ENCODE assay signal across 27 cellular contexts in genomic region chr14:97592341-97592980, GRCh38.
DNase-seq lines count a peak whose midpoint lies in the region; ATAC-seq, FAIRE-seq and TF ChIP-seq lines count a peak whose summit lies in the region.
"Had no signal": no experiment of that assay in that cellular context is flagged by ENCODE, and none has a peak within 500 bp of the region (broad histone marks: within the 10 kb centered on the region; RNA-seq: fewer than 3 reads in every experiment).

No MANE protein-coding gene starts in this region.

- no peaks in the 10 kb centered on the region for H3K27me3 ChIP-seq in GM12878 (replicated peaks in 1 of 2; ENCODE audit: control insufficient read depth in 2 of 2, insufficient read depth in 2 of 2, low read length in 1 of 2)
- H3K27me3 ChIP-seq: BLaER1, SJCRH30 had no signal

- POLR2A ChIA-PET in activated CD4-positive, alpha-beta memory T cell treated with anti-CD3 and anti-CD28 coated beads, Interleukin-2, amount 10 ng/mL, durations not matched to agents 7 days and 5 days (lab: Charles Lee): interaction anchor here (1.1 to 3.4 kb wide), 2 partner anchors 11 to 134 kb away, joined by 3 to 16 read pairs; no protein-coding TSS in a partner anchor
- POLR2A ChIA-PET in activated CD4-positive, alpha-beta memory T cell treated with anti-CD3 and anti-CD28 coated beads for 36 hours (lab: Charles Lee): interaction anchor here (0.9 kb wide), 1 partner anchor 285 kb away, joined by 3 read pairs; no protein-coding TSS in a partner anchor
- POLR2A ChIA-PET in GM12878 (lab: Charles Lee): no interaction called here

- H3K36me3 ChIP-seq in GM12878 (ENCODE audit: control insufficient read depth in 2 of 2, insufficient read depth in 2 of 2, low read length in 1 of 2): no peaks in the 10 kb centered on the region
- H3K36me3 ChIP-seq: BLaER1, SJCRH30 had no signal

- RAD21 ChIA-PET in GM12878 (lab: Charles Lee; ENCODE audit: unreplicated experiment): no interaction called here

- no peak overlapping the region for H2AFZ ChIP-seq in GM12878 (ENCODE audit: control insufficient read depth, low read depth, low read length)

- H3K4me1 ChIP-seq in GM12878 (ENCODE audit: control insufficient read depth, insufficient read depth, low read length): no peaks in the 10 kb centered on the region
- H3K4me1 ChIP-seq: BLaER1, Caco-2, SJCRH30 had no signal

- no peak for TF ChIP-seq POLR2A in GM12878 (IDR thresholded peaks at IDR 0.05; ENCODE audit: low read depth, low read length)

- BruUV-seq in GM12878 (replicated peaks; lab: Mats Ljungman, UMichigan): no TSS peak

- intact Hi-C loops in activated CD4-positive, alpha-beta memory T cell treated with anti-CD3 and anti-CD28 coated beads for 36 hours (cut with micrococcal nuclease): no loop called here
- intact Hi-C loops in GM12878 (cut with micrococcal nuclease; ENCODE audit: unreplicated experiment): no loop called here
- intact Hi-C loops in posterior cingulate gyrus (cut with DNase I): no loop called here

- DNase-seq in activated CD4-positive, alpha-beta memory T cell treated with anti-CD3 and anti-CD28 coated beads, Interleukin-2, amount 10 ng/mL, durations not matched to agents 7 days and 5 days: no peak
- no peak for DNase-seq in activated CD4-positive, alpha-beta memory T cell treated with anti-CD3 and anti-CD28 coated beads for 36 hours
- DNase-seq in GM12865 (ENCODE audit: low read depth): peak; percentile 25
- no peak for DNase-seq in GM12878 (ENCODE audit: low read depth, low spot score)
- DNase-seq in natural killer cell treated with Interleukin-12 subunit alpha and Interleukin-12 subunit beta and Interleukin-15 and Interleukin-18, amount 100 ng/mL, for 72 hours (ENCODE audit: low spot score): no peak
- no peak for DNase-seq in SHP77 (lab: John Stamatoyannopoulos, UW)
- DNase-seq in posterior cingulate gyrus: no peak
- DNase-seq in globus pallidus (ENCODE audit: low spot score): no peak
- DNase-seq: Caco-2, EL, GDM1, Kasumi-1, MV-4-11, NCI-H1105, NCI-H1436 treated with DMSO at 0.1 percent for 48 hours, NCI-H187 treated with DMSO at 0.1 percent for 48 hours, NCI-H524, NCI-H774, PC-3, SJCRH30 had no signal

- no peak overlapping the region for H3K4me2 ChIP-seq in GM12878 (ENCODE audit: control insufficient read depth, insufficient read depth)
- H3K4me2 ChIP-seq: BLaER1 had no signal

- H3K36me3 Mint-ChIP-seq in activated CD4-positive, alpha-beta memory T cell treated with anti-CD3 and anti-CD28 coated beads, Interleukin-2, amount 10 ng/mL, durations not matched to agents 7 days and 5 days (ENCODE audit: low read depth): peaks cover 13% of the 10 kb centered on the region
- H3K36me3 Mint-ChIP-seq in activated CD4-positive, alpha-beta memory T cell treated with anti-CD3 and anti-CD28 coated beads for 36 hours: peaks cover 2% of the 10 kb centered on the region
- peaks cover 16% of the 10 kb centered on the region for H3K36me3 Mint-ChIP-seq in natural killer cell treated with Interleukin-12 subunit alpha and Interleukin-12 subunit beta and Interleukin-15 and Interleukin-18, amount 100 ng/mL, for 72 hours

- no peak for TF ChIP-seq RAD21 in GM12878 (IDR thresholded peaks at IDR 0.05; ENCODE audit: insufficient read depth, low read depth, low read length)

- peaks cover 11% of the 10 kb centered on the region for H3K9me3 Mint-ChIP-seq in activated CD4-positive, alpha-beta memory T cell treated with anti-CD3 and anti-CD28 coated beads, Interleukin-2, amount 10 ng/mL, durations not matched to agents 7 days and 5 days
- H3K9me3 Mint-ChIP-seq in activated CD4-positive, alpha-beta memory T cell treated with anti-CD3 and anti-CD28 coated beads for 36 hours: no peaks in the 10 kb centered on the region
- no peaks in the 10 kb centered on the region for H3K9me3 Mint-ChIP-seq in natural killer cell treated with Interleukin-12 subunit alpha and Interleukin-12 subunit beta and Interleukin-15 and Interleukin-18, amount 100 ng/mL, for 72 hours

- CTCF ChIA-PET in activated CD4-positive, alpha-beta memory T cell treated with anti-CD3 and anti-CD28 coated beads, Interleukin-2, amount 10 ng/mL, durations not matched to agents 7 days and 5 days (lab: Charles Lee): no interaction called here
- CTCF ChIA-PET in activated CD4-positive, alpha-beta memory T cell treated with anti-CD3 and anti-CD28 coated beads for 36 hours (lab: Charles Lee): no interaction called here
- CTCF ChIA-PET in GM12878 (lab: Yijun Ruan, JAX): no interaction called here

- in situ Hi-C loops in GM12878 (cut with MboI): no loop called here

- 3% methylated on average over 5 of the region's 5 CpGs for WGBS in GM12878 (ENCODE audit: insufficient coverage, insufficient replicate concordance, low lambda C conversion rate, missing lambda C conversion rate)

- H3K27ac Mint-ChIP-seq in activated CD4-positive, alpha-beta memory T cell treated with anti-CD3 and anti-CD28 coated beads, Interleukin-2, amount 10 ng/mL, durations not matched to agents 7 days and 5 days: peak overlapping the region; percentile 12
- no peak overlapping the region for H3K27ac Mint-ChIP-seq in activated CD4-positive, alpha-beta memory T cell treated with anti-CD3 and anti-CD28 coated beads for 36 hours
- H3K27ac Mint-ChIP-seq in natural killer cell treated with Interleukin-12 subunit alpha and Interleukin-12 subunit beta and Interleukin-15 and Interleukin-18, amount 100 ng/mL, for 72 hours: peak overlapping the region; percentile 9 to 59

- no peaks in the 10 kb centered on the region for H3K79me2 ChIP-seq in GM12878 (ENCODE audit: control insufficient read depth, insufficient read depth, low read length)

- H3K4me3 ChIP-seq in GM12865 (ENCODE audit: low read depth, low read length) (no peak overlapping the region), GM12878 (no peak overlapping the region)
- H3K4me3 ChIP-seq: BLaER1, K562, SJCRH30 had no signal

- no peak for TF ChIP-seq CTCF in GM12865 (IDR thresholded peaks at IDR 0.05; ENCODE audit: insufficient read depth, low read depth, low read length, missing control alignments)
- TF ChIP-seq CTCF in GM12878 (IDR thresholded peaks at IDR 0.05 in 2 of 3, conservative IDR thresholded peaks at IDR 0.05 in 1 of 3; ENCODE audit: control insufficient read depth in 2 of 3, extremely low read depth in 1 of 3, insufficient read depth in 1 of 3, low read depth in 3 of 3, low read length in 3 of 3): no peak

- H3K27ac ChIP-seq in GM12878 (ENCODE audit: control insufficient read depth, insufficient read depth): no peak overlapping the region
- H3K27ac ChIP-seq: BLaER1, SJCRH30 had no signal

- H3K9ac ChIP-seq in GM12878 (ENCODE audit: control insufficient read depth, insufficient read depth, low read length): no peak overlapping the region
- H3K9ac ChIP-seq: BLaER1 had no signal

- no peaks in the 10 kb centered on the region for H4K20me1 ChIP-seq in GM12878 (ENCODE audit: control insufficient read depth, insufficient read depth)
- H4K20me1 ChIP-seq: BLaER1 had no signal

- H3K9me3 ChIP-seq in GM12878 (replicated peaks; ENCODE audit: control insufficient read depth, insufficient read depth, low read length): no peaks in the 10 kb centered on the region
- H3K9me3 ChIP-seq: BLaER1, Caco-2, SJCRH30 had no signal

- H3K4me1 Mint-ChIP-seq in activated CD4-positive, alpha-beta memory T cell treated with anti-CD3 and anti-CD28 coated beads, Interleukin-2, amount 10 ng/mL, durations not matched to agents 7 days and 5 days: peaks cover 29% of the 10 kb centered on the region
- peaks cover 31% of the 10 kb centered on the region for H3K4me1 Mint-ChIP-seq in activated CD4-positive, alpha-beta memory T cell treated with anti-CD3 and anti-CD28 coated beads for 36 hours (ENCODE audit: low read depth)
- H3K4me1 Mint-ChIP-seq in natural killer cell treated with Interleukin-12 subunit alpha and Interleukin-12 subunit beta and Interleukin-15 and Interleukin-18, amount 100 ng/mL, for 72 hours (ENCODE audit: low read depth in 2 of 2): peaks cover 49 to 53% of the 10 kb centered on the region in 2 donors

- no peaks in the 10 kb centered on the region for H3K27me3 Mint-ChIP-seq in activated CD4-positive, alpha-beta memory T cell treated with anti-CD3 and anti-CD28 coated beads, Interleukin-2, amount 10 ng/mL, durations not matched to agents 7 days and 5 days
- H3K27me3 Mint-ChIP-seq in activated CD4-positive, alpha-beta memory T cell treated with anti-CD3 and anti-CD28 coated beads for 36 hours: no peaks in the 10 kb centered on the region
- no peaks in the 10 kb centered on the region for H3K27me3 Mint-ChIP-seq in natural killer cell treated with Interleukin-12 subunit alpha and Interleukin-12 subunit beta and Interleukin-15 and Interleukin-18, amount 100 ng/mL, for 72 hours

- TF ChIP-seq EP300 in GM12878 (IDR thresholded peaks at IDR 0.05; ENCODE audit: borderline replicate concordance in 1 of 2, control insufficient read depth in 1 of 2, low read depth in 2 of 2, low read length in 2 of 2): no peak

- peak; percentile 71 for FAIRE-seq in GM12878 (lab: Jason Lieb, UNC)
- FAIRE-seq: GM19239, HTR-8/SVneo, K562 had no signal

- ATAC-seq in GM12878: no peak
- ATAC-seq in natural killer cell treated with Interleukin-12 subunit alpha and Interleukin-12 subunit beta and Interleukin-15 and Interleukin-18, amount 100 ng/mL, for 72 hours: peak in 1 of 2 donors; percentile 68
- ATAC-seq: HCT116, K562, PC-3, SK-N-SH treated with all-trans-retinoic acid at 6 μM for 48 hours had no signal

- SMC1A ChIA-PET in GM12878 (lab: Charles Lee; ENCODE audit: uncharacterized antibody, unreplicated experiment): interaction anchor here (1.2 to 1.4 kb wide), 2 partner anchors 23 to 111 kb away, joined by 3 to 5 read pairs; no protein-coding TSS in a partner anchor

- H3K4me3 Mint-ChIP-seq in activated CD4-positive, alpha-beta memory T cell treated with anti-CD3 and anti-CD28 coated beads, Interleukin-2, amount 10 ng/mL, durations not matched to agents 7 days and 5 days: no peak overlapping the region
- no peak overlapping the region for H3K4me3 Mint-ChIP-seq in activated CD4-positive, alpha-beta memory T cell treated with anti-CD3 and anti-CD28 coated beads for 36 hours
- H3K4me3 Mint-ChIP-seq in natural killer cell treated with Interleukin-12 subunit alpha and Interleukin-12 subunit beta and Interleukin-15 and Interleukin-18, amount 100 ng/mL, for 72 hours: peak overlapping the region; percentile 54
- H3K4me3 Mint-ChIP-seq: CD4-positive, CD25-positive, alpha-beta regulatory T cell had no signal
